ENCODE assay signal across 8 cellular contexts in genomic region chr5:115831163-115831768, GRCh38. TPM values are rescaled to one million over a fixed set of nuclear protein-coding genes. Genes with fewer than 3 reads are reported as not detected.
DNase-seq lines count a peak whose midpoint lies in the region; ATAC-seq, FAIRE-seq and TF ChIP-seq lines count a peak whose summit lies in the region.

No MANE protein-coding gene starts in this region.

- H3K27ac ChIP-seq in pancreas, result no peak overlapping the region

- H3K27me3 ChIP-seq in pancreas, result no peaks in the 10 kb centered on the region

- intact Hi-C loops in pancreas (cut with DNase I), result no loop called here

- H3K4me3 ChIP-seq in fibroblast of pulmonary artery (replicated peaks; ENCODE audit: low read depth, low read length) (no peak overlapping the region), pancreas (no peak overlapping the region)

- H3K36me3 ChIP-seq in pancreas, result peaks cover 0 to 17% (median 0%) of the 10 kb centered on the region in 3 donors

- ATAC-seq in GM18909 (IDR thresholded peaks at IDR 0.05; ENCODE audit: poor library complexity, unreplicated experiment) (peak; percentile 84), HG03342 (IDR thresholded peaks at IDR 0.05; ENCODE audit: unreplicated experiment) (peak; percentile 91), SK-N-SH treated with all-trans-retinoic acid at 6 μM for 48 hours (peak; percentile 84), pancreas (peak; percentile 70 to 92 (median 86))

- no peaks in the 10 kb centered on the region for H3K9me3 ChIP-seq in pancreas

- TF ChIP-seq CTCF in fibroblast of pulmonary artery (IDR thresholded peaks at IDR 0.05; ENCODE audit: low read length, missing control alignments) (peak; percentile 86), pancreas (IDR thresholded peaks at IDR 0.05) (peak; percentile 49 to 74 (median 65))

- DNase-seq in NCI-H345 (lab: John Stamatoyannopoulos, UW) (peak; percentile 29), NCI-H345 treated with DMSO at 0.1 percent for 48 hours (lab: John Stamatoyannopoulos, UW; ENCODE audit: unreplicated experiment) (no peak), fibroblast of pulmonary artery (ENCODE audit: low read depth) (peak; percentile 56), pancreas (peak in 1 of 6 donors; percentile 27), GF-D8 (lab: John Stamatoyannopoulos, UW) (no peak)

- WGBS in pancreas, 2 donors, result 46 to 53% methylated on average over 2 of the region's 2 CpGs

- H3K4me1 ChIP-seq in pancreas, result no peaks in the 10 kb centered on the region

- peak; percentile 80 for FAIRE-seq in pancreas (lab: Jason Lieb, UNC)

TF ChIP-seq in SK-N-SH treated with all-trans-retinoic acid at 6 μM for 48 hours, 23 proteins besides CTCF, POLR2A, EP300 and RAD21:
- no peak for TF ChIP-seq CSRNP3 (CRISPR knock-in tag; IDR thresholded peaks at IDR 0.05)
- TF ChIP-seq PATZ1 (CRISPR knock-in tag; IDR thresholded peaks at IDR 0.05; ENCODE audit: borderline replicate concordance), result no peak

RNA-seq across cellular contexts. Expression of gene ATG12, which starts 10.1 kb away (rescaled TPM):
- 10 to 100 TPM; 13.0 to 21.5 (median 14.6) TPM for total RNA-seq in pancreas
- polyA plus RNA-seq in pancreas, result 10 to 100 TPM; 16.1 to 28.4 TPM

RNA-seq across cellular contexts. Expression of gene AP3S1, which starts 10.5 kb away (rescaled TPM):
- 10 to 100 TPM; 40.6 to 58.4 (median 52.5) TPM for total RNA-seq in pancreas
- polyA plus RNA-seq in pancreas, result 10 to 100 TPM; 26.0 to 36.4 TPM

RNA-seq across cellular contexts. Expression of gene CDO1, which starts 14.8 kb away (rescaled TPM):
- 1 to 10 TPM; 1.9 to 8.7 (median 3.8) TPM for total RNA-seq in pancreas
- 10 to 100 TPM in 1 of 2 donors, 1 to 10 TPM in 1; 6.7 to 19.7 TPM for polyA plus RNA-seq in pancreas

Comparison
In these comparisons a context has a peak if more than half of its experiments do, and no peak if none do; other contexts are left out.
1. DNase-seq: peak in NCI-H345 (single experiment) and fibroblast of pulmonary artery (single experiment); none in NCI-H345 treated with DMSO at 0.1 percent for 48 hours (single experiment) and GF-D8 (single experiment).
2. Peak in every context shown above with its lines, with median percentiles within 50 percentile points of each other: ATAC-seq.